In genomic region chr22:45490836-45491235, GRCh38 we compare ENCODE assay signal across 27 cellular contexts. TPM values are rescaled to one million over a fixed set of nuclear protein-coding genes. Genes with fewer than 3 reads are reported as not detected.
"Had no signal": no experiment of that assay in that cellular context is flagged by ENCODE, and none has a peak within 500 bp of the region (broad histone marks: within the 10 kb centered on the region; RNA-seq: fewer than 3 reads in every experiment).

No MANE protein-coding gene starts in this region.

- H3K9me3 ChIP-seq: lower lobe of right lung, mucosa of descending colon, ovary, prostate gland, sigmoid colon, tibial nerve, upper lobe of left lung had no signal

- H3K4me3 ChIP-seq: heart right ventricle, hepatocyte, lower lobe of right lung, mucosa of descending colon, ovary, prostate gland, sigmoid colon, tibial nerve, upper lobe of left lung had no signal

- H3K27ac ChIP-seq: heart right ventricle, hepatocyte, lower lobe of right lung, ovary, prostate gland, sigmoid colon, tibial nerve, upper lobe of left lung had no signal

- H3K4me1 ChIP-seq: lower lobe of right lung, prostate gland, sigmoid colon, upper lobe of left lung had no signal

- ATAC-seq: heart right ventricle; left cardiac atrium; left lobe of liver; lower lobe of right lung; mucosa of descending colon; naive thymus-derived CD4-positive, alpha-beta T cell; natural killer cell treated with Interleukin-12 subunit alpha and Interleukin-12 subunit beta and Interleukin-15 and Interleukin-18, amount 100 ng/mL, for 72 hours; right cardiac atrium; stimulated activated memory B cell treated with anti-CD40 and anti-IgM and Interleukin-4, amounts not matched to agents 10 μg/mL and 1 μg/mL and 100 μg/mL, for 72 hours; stimulated activated naive CD8-positive, alpha-beta T cell treated with anti-CD3 and anti-CD28 coated beads, Interleukin-15, amount 100 ng/mL, for 72 hours had no signal

- H3K4me2 ChIP-seq: hepatocyte had no signal

- H3K36me3 ChIP-seq: heart right ventricle, lower lobe of right lung, ovary, prostate gland, sigmoid colon, tibial nerve, upper lobe of left lung had no signal

- H3K27me3 ChIP-seq: hepatocyte, ovary, sigmoid colon, upper lobe of left lung had no signal

- H2AFZ ChIP-seq: hepatocyte had no signal

- H3K79me2 ChIP-seq: hepatocyte had no signal

- DNase-seq: heart right ventricle; islet precursor cell; kidney glomerular epithelial cell; left cardiac atrium; lower lobe of right lung; midbrain; mucosa of descending colon; naive thymus-derived CD4-positive, alpha-beta T cell; retina; right cardiac atrium; small intestine; stimulated activated CD4-positive, alpha-beta T cell treated with anti-CD3 and anti-CD28 coated beads, Interleukin-1b, Interleukin-23, amount 100 ng/mL, for 48 hours; stimulated activated CD4-positive, alpha-beta T cell treated with anti-CD3 and anti-CD28 coated beads, Interleukin-2, amount 100 ng/mL, for 48 hours; stimulated activated CD4-positive, alpha-beta T cell treated with anti-CD3 and anti-CD28 coated beads, Interleukin-4, amount 100 ng/mL, for 4 hours; stimulated activated CD8-positive, alpha-beta memory T cell treated with anti-CD3 and anti-CD28 coated beads, Interleukin-4, amount 100 ng/mL, for 48 hours; stimulated activated naive CD4-positive, alpha-beta T cell treated with Interleukin-2 at 50 U/mL for 16 hours; stimulated activated naive CD8-positive, alpha-beta T cell treated with anti-CD3 and anti-CD28 coated beads, Interleukin-15, amount 100 ng/mL, for 72 hours; substantia nigra; upper lobe of left lung had no signal

RNA-seq across cellular contexts. Expression of gene FBLN1, which starts 11.8 kb away (rescaled TPM):
- total RNA-seq: natural killer cell treated with Interleukin-12 subunit alpha and Interleukin-12 subunit beta and Interleukin-15 and Interleukin-18, amount 100 ng/mL, for 72 hours had no signal
- polyA plus RNA-seq: naive thymus-derived CD4-positive, alpha-beta T cell had no signal
